In the genomic region with DNA sequence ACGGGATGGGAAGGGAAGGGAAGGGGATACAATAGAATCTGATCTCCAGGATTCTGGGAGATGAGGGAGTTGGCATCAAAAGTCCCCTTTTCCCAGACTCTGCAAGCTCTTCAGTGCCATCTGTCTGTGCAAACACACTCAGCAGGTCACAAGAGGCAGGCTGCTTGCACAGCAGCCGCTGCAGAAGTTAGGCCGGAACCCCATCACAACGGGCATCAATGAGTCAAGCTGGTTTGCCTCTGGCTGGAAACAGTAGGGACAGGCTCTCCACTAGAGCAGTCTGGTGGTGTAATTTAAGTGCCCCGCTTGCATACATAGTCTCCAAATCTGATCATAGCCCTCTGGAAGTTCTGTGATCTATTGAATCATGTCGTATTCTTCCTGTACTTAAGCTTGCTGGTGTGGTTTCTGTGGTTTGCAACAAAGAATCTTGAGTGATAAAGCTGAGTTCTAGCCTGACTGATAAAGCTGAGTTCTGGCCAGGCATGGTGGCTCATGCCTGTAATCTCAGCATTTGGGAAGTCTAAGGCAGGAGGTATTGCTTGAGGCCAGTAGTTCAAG, we compare ENCODE assay signal across 8 cellular contexts. TPM values are rescaled to one million over a fixed set of nuclear protein-coding genes. Genes with fewer than 3 reads are reported as not detected.
DNase-seq lines count a peak whose midpoint lies in the region; ATAC-seq, FAIRE-seq and TF ChIP-seq lines count a peak whose summit lies in the region.

No MANE protein-coding gene starts in this region.

- H3K4me3 Mint-ChIP-seq in activated CD4-positive, alpha-beta memory T cell treated with anti-CD3 and anti-CD28 coated beads for 36 hours, result peak overlapping the region; percentile 9

- no peak for ATAC-seq in GM19395 (IDR thresholded peaks at IDR 0.05; ENCODE audit: unreplicated experiment)

- TF ChIP-seq POLR2A in GM12892 (IDR thresholded peaks at IDR 0.05; ENCODE audit: low read depth, low read length) (no peak), esophagus squamous epithelium (IDR thresholded peaks at IDR 0.05) (no peak)

- no peaks in the 10 kb centered on the region for H3K4me1 ChIP-seq in esophagus squamous epithelium

- peaks cover 0 to 7% (median 0%) of the 10 kb centered on the region in 3 donors for H3K9me3 ChIP-seq in esophagus squamous epithelium

- H3K27me3 ChIP-seq in esophagus squamous epithelium, result no peaks in the 10 kb centered on the region

- TF ChIP-seq CTCF in esophagus squamous epithelium (IDR thresholded peaks at IDR 0.05), result no peak

- peak; percentile 53 for FAIRE-seq in GM12892 (lab: Jason Lieb, UNC)

- intact Hi-C loops in activated CD4-positive, alpha-beta memory T cell treated with anti-CD3 and anti-CD28 coated beads for 36 hours (cut with micrococcal nuclease), result loop anchor here (1.0 to 2.0 kb wide), 5 partner anchors 14 to 288 kb away; no protein-coding TSS in a partner anchor
- intact Hi-C loops in esophagus squamous epithelium (cut with DNase I), result no loop called here

- no peak overlapping the region for H3K4me3 ChIP-seq in esophagus squamous epithelium

- peak overlapping the region; percentile 79 for H3K27ac Mint-ChIP-seq in activated CD4-positive, alpha-beta memory T cell treated with anti-CD3 and anti-CD28 coated beads for 36 hours

- peaks cover 11% of the 10 kb centered on the region for H3K9me3 Mint-ChIP-seq in activated CD4-positive, alpha-beta memory T cell treated with anti-CD3 and anti-CD28 coated beads for 36 hours

- CTCF ChIA-PET in activated CD4-positive, alpha-beta memory T cell treated with anti-CD3 and anti-CD28 coated beads for 36 hours (lab: Charles Lee), result interaction anchor here (0.8 to 3.8 kb wide), 20 partner anchors 10 to 286 kb away, joined by 3 to 32 read pairs (median 6); a partner anchor contains a TSS
- CTCF ChIA-PET in HEK293T (lab: Yijun Ruan, JAX), result no interaction called here

- no peak for DNase-seq in GM12892 (ENCODE audit: insufficient read length)
- peak; percentile 10 for DNase-seq in NCI-H526 treated with DMSO at 0.1 percent for 48 hours (lab: John Stamatoyannopoulos, UW)
- DNase-seq in activated CD4-positive, alpha-beta memory T cell treated with anti-CD3 and anti-CD28 coated beads for 36 hours, result peak; percentile 90
- DNase-seq in epithelial cell of prostate (ENCODE audit: low read depth, low spot score), result peak; percentile 67
- peak; percentile 40 for DNase-seq in stimulated activated CD4-positive, alpha-beta T cell treated with anti-CD3 and anti-CD28 coated beads, Interleukin-2, amount 100 ng/mL, for 4 hours (ENCODE audit: low read depth)
- no peak for DNase-seq in HEK293T (ENCODE audit: extremely low spot score)
- no peak for DNase-seq in esophagus squamous epithelium (lab: John Stamatoyannopoulos, UW)

- no peaks in the 10 kb centered on the region for H3K27me3 Mint-ChIP-seq in activated CD4-positive, alpha-beta memory T cell treated with anti-CD3 and anti-CD28 coated beads for 36 hours

- H3K27ac ChIP-seq in epithelial cell of prostate (peak overlapping the region; percentile 32), esophagus squamous epithelium (no peak overlapping the region)

- peaks cover 5% of the 10 kb centered on the region for H3K36me3 Mint-ChIP-seq in activated CD4-positive, alpha-beta memory T cell treated with anti-CD3 and anti-CD28 coated beads for 36 hours

- 27 to 42% methylated on average over 4 to 6 of the region's 6 CpGs for WGBS in esophagus squamous epithelium, 2 donors

- POLR2A ChIA-PET in activated CD4-positive, alpha-beta memory T cell treated with anti-CD3 and anti-CD28 coated beads for 36 hours (lab: Charles Lee), result interaction anchor here (0.6 to 1.6 kb wide), 9 partner anchors 10 to 204 kb away, joined by 3 to 9 read pairs (median 4); no protein-coding TSS in a partner anchor
- POLR2A ChIA-PET in HEK293T (lab: Yijun Ruan, JAX), result no interaction called here

- H3K4me1 Mint-ChIP-seq in activated CD4-positive, alpha-beta memory T cell treated with anti-CD3 and anti-CD28 coated beads for 36 hours (ENCODE audit: low read depth), result peaks cover 57% of the 10 kb centered on the region

- H3K36me3 ChIP-seq in esophagus squamous epithelium, result no peaks in the 10 kb centered on the region

TF ChIP-seq in HEK293T, 16 proteins besides CTCF, POLR2A, EP300 and RAD21:
- TF ChIP-seq FOXM1 (IDR thresholded peaks at IDR 0.05; ENCODE audit: borderline replicate concordance) (no peak), TARDBP (IDR thresholded peaks at IDR 0.05) (no peak), BHLHE40 (IDR thresholded peaks at IDR 0.05; ENCODE audit: borderline replicate concordance) (no peak), FOXK2 (IDR thresholded peaks at IDR 0.05) (no peak), ARNT (IDR thresholded peaks at IDR 0.05) (no peak), ELF4 (IDR thresholded peaks at IDR 0.05) (no peak), SP1 (IDR thresholded peaks at IDR 0.05) (no peak), ZNF384 (IDR thresholded peaks at IDR 0.05) (no peak), CTBP1 (IDR thresholded peaks at IDR 0.05; ENCODE audit: borderline replicate concordance) (no peak), FOXA1 (IDR thresholded peaks at IDR 0.05) (no peak), LEF1 (IDR thresholded peaks at IDR 0.05; ENCODE audit: borderline replicate concordance) (no peak)

RNA-seq across cellular contexts. Expression of a gene that starts 33.7 kb away (rescaled TPM):
- 2.3 TPM for polyA plus RNA-seq in GM12892 (2012; ENCODE audit: missing spikeins)
- 1 to 10 TPM; 8.7 to 9.7 TPM for total RNA-seq in activated CD4-positive, alpha-beta memory T cell treated with anti-CD3 and anti-CD28 coated beads for 36 hours
- total RNA-seq in esophagus squamous epithelium, result 1 to 10 TPM in 3 of 4 donors, under 1 TPM in 1; 0.56 to 4.4 (median 2.5) TPM

Comparison
In these comparisons a context has a peak if more than half of its experiments do, and no peak if none do; other contexts are left out.
1. DNase-seq: peak in NCI-H526 treated with DMSO at 0.1 percent for 48 hours (single experiment), activated CD4-positive, alpha-beta memory T cell treated with anti-CD3 and anti-CD28 coated beads for 36 hours (single experiment), epithelial cell of prostate (single experiment) and stimulated activated CD4-positive, alpha-beta T cell treated with anti-CD3 and anti-CD28 coated beads, Interleukin-2, amount 100 ng/mL, for 4 hours (single experiment); none in GM12892 (single experiment), HEK293T (single experiment) and esophagus squamous epithelium (single experiment).